In genomic region chr17:33284022-33284421, GRCh38 we compare ENCODE assay signal across 12 cellular contexts. TPM values are rescaled to one million over a fixed set of nuclear protein-coding genes. Genes with fewer than 3 reads are reported as not detected.
DNase-seq lines count a peak whose midpoint lies in the region; ATAC-seq and TF ChIP-seq lines count a peak whose summit lies in the region.
"Had no signal": no experiment of that assay in that cellular context is flagged by ENCODE, and none has a peak within 500 bp of the region (broad histone marks: within the 10 kb centered on the region; RNA-seq: fewer than 3 reads in every experiment).

No MANE protein-coding gene starts in this region.

- peaks cover 18% of the 10 kb centered on the region for H3K27me3 Mint-ChIP-seq in activated CD8-positive, alpha-beta T cell treated with anti-CD3 and anti-CD28 coated beads, Interleukin-2, amount 10 ng/mL, durations not matched to agents 7 days and 5 days (ENCODE audit: low read depth)

- no peak overlapping the region for H3K4me3 Mint-ChIP-seq in activated CD8-positive, alpha-beta T cell treated with anti-CD3 and anti-CD28 coated beads, Interleukin-2, amount 10 ng/mL, durations not matched to agents 7 days and 5 days

- DNase-seq in NCI-H1105 treated with DMSO at 0.1 percent for 48 hours (lab: John Stamatoyannopoulos, UW) (peak; percentile 1), NCI-H1105 (lab: John Stamatoyannopoulos, UW) (no peak), SHP77 treated with DMSO at 0.1 percent for 48 hours (lab: John Stamatoyannopoulos, UW) (peak; percentile 72), left ventricle myocardium superior (no peak), thoracic aorta (ENCODE audit: low spot score) (peak; percentile 18), NCI-H446 treated with DMSO at 0.1 percent for 48 hours (lab: John Stamatoyannopoulos, UW) (no peak), NCI-H526 treated with DMSO at 0.1 percent for 48 hours (lab: John Stamatoyannopoulos, UW) (no peak)
- no peak for DNase-seq in activated CD8-positive, alpha-beta T cell treated with anti-CD3 and anti-CD28 coated beads, Interleukin-2, amount 10 ng/mL, durations not matched to agents 7 days and 5 days
- DNase-seq: 8988T, cerebellar nuclear complex, OCI-M1 had no signal

- no peaks in the 10 kb centered on the region for H3K27me3 ChIP-seq in thoracic aorta (replicated peaks; ENCODE audit: insufficient read depth)

- intact Hi-C loops in left ventricle myocardium superior (cut with micrococcal nuclease), result no loop called here

- no peak overlapping the region for H3K4me3 ChIP-seq in thoracic aorta
- H3K4me3 ChIP-seq: HAP-1 had no signal

- H3K36me3 ChIP-seq in thoracic aorta, result no peaks in the 10 kb centered on the region
- H3K36me3 ChIP-seq: HAP-1 had no signal

- no peak overlapping the region for H3K27ac Mint-ChIP-seq in activated CD8-positive, alpha-beta T cell treated with anti-CD3 and anti-CD28 coated beads, Interleukin-2, amount 10 ng/mL, durations not matched to agents 7 days and 5 days

- no peaks in the 10 kb centered on the region for H3K36me3 Mint-ChIP-seq in activated CD8-positive, alpha-beta T cell treated with anti-CD3 and anti-CD28 coated beads, Interleukin-2, amount 10 ng/mL, durations not matched to agents 7 days and 5 days (ENCODE audit: low read depth)

- no peaks in the 10 kb centered on the region for H3K9me3 ChIP-seq in thoracic aorta
- H3K9me3 ChIP-seq: HAP-1 had no signal

- no peak for TF ChIP-seq CTCF in thoracic aorta (IDR thresholded peaks at IDR 0.05)

- H3K27ac ChIP-seq in thoracic aorta, result no peak overlapping the region

- peaks cover 0 to 21% of the 10 kb centered on the region in 2 donors for H3K4me1 ChIP-seq in thoracic aorta (ENCODE audit: control insufficient read depth in 1 of 2, low read depth in 2 of 2)
- H3K4me1 ChIP-seq: HAP-1 had no signal

- H3K9me3 Mint-ChIP-seq in activated CD8-positive, alpha-beta T cell treated with anti-CD3 and anti-CD28 coated beads, Interleukin-2, amount 10 ng/mL, durations not matched to agents 7 days and 5 days (ENCODE audit: insufficient read depth), result no peaks in the 10 kb centered on the region

- POLR2A ChIA-PET in activated CD8-positive, alpha-beta T cell treated with anti-CD3 and anti-CD28 coated beads, Interleukin-2, amount 10 ng/mL, durations not matched to agents 7 days and 5 days (lab: Charles Lee), result no interaction called here

- ATAC-seq in left ventricle myocardium superior, result peak; percentile 56
- peak; percentile 80 for ATAC-seq in thoracic aorta (ENCODE audit: insufficient number of reproducible peaks, low FRiP score, low read depth)
- ATAC-seq in activated CD8-positive, alpha-beta T cell treated with anti-CD3 and anti-CD28 coated beads, Interleukin-2, amount 10 ng/mL, durations not matched to agents 7 days and 5 days, result no peak

- no peaks in the 10 kb centered on the region for H3K4me1 Mint-ChIP-seq in activated CD8-positive, alpha-beta T cell treated with anti-CD3 and anti-CD28 coated beads, Interleukin-2, amount 10 ng/mL, durations not matched to agents 7 days and 5 days (ENCODE audit: low read depth)

- CTCF ChIA-PET in activated CD8-positive, alpha-beta T cell treated with anti-CD3 and anti-CD28 coated beads, Interleukin-2, amount 10 ng/mL, durations not matched to agents 7 days and 5 days (lab: Charles Lee), result no interaction called here

RNA-seq across cellular contexts. Expression of gene ASIC2, which starts 9.1 kb away (rescaled TPM):
- total RNA-seq in left ventricle myocardium superior (not detected), thoracic aorta (1 to 10 TPM in 1 of 2 donors, under 1 TPM in 1; 0.54 to 1.1 TPM)
- not detected for total RNA-seq in activated CD8-positive, alpha-beta T cell treated with anti-CD3 and anti-CD28 coated beads, Interleukin-2, amount 10 ng/mL, durations not matched to agents 7 days and 5 days

Comparison
In these comparisons a context has a peak if more than half of its experiments do, and no peak if none do; other contexts are left out.
1. DNase-seq: peak in NCI-H1105 treated with DMSO at 0.1 percent for 48 hours (single experiment), SHP77 treated with DMSO at 0.1 percent for 48 hours (single experiment) and thoracic aorta (single experiment); none in NCI-H1105 (single experiment), left ventricle myocardium superior (single experiment), activated CD8-positive, alpha-beta T cell treated with anti-CD3 and anti-CD28 coated beads, Interleukin-2, amount 10 ng/mL, durations not matched to agents 7 days and 5 days (single experiment), NCI-H446 treated with DMSO at 0.1 percent for 48 hours (single experiment) and NCI-H526 treated with DMSO at 0.1 percent for 48 hours (single experiment).